In the genomic region with DNA sequence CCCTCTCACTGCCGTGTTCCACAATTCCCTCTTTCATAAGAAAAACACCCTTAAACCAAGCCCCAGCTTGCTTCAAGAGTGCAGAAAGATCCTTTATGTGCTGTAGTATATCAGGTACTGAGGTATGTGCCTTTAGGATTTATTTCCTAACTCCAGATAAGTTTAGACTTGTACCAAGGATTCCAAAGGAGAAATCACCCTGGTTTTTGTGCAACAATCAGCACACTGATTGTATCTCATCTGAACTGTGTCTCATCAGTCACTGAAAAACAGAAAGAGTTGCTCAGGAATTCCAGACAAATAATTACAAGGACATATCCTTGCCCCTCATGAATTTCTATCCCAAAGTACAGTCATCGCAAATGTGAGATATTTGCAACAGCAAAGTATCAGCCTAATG, we compare ENCODE assay signal across 22 cellular contexts.
"Had no signal": no experiment of that assay in that cellular context is flagged by ENCODE, and none has a peak within 500 bp of the region (broad histone marks: within the 10 kb centered on the region; RNA-seq: fewer than 3 reads in every experiment).

No MANE protein-coding gene starts in this region.

- H3K9me3 Mint-ChIP-seq: activated CD4-positive, alpha-beta T cell treated with anti-CD3 and anti-CD28 coated beads, Interleukin-2, amount 10 ng/mL, durations not matched to agents 7 days and 5 days; activated naive CD8-positive, alpha-beta T cell treated with anti-CD3 and anti-CD28 coated beads, Interleukin-2, amount 50 U/mL, for 24 hours; stimulated activated naive CD8-positive, alpha-beta T cell treated with anti-CD3 and anti-CD28 coated beads, Interleukin-15, Interleukin-2, amounts not matched to agents 100 ng/mL and 50 ng/mL, for 24 hours had no signal

- H3K27me3 ChIP-seq: brain microvascular endothelial cell, transverse colon had no signal

- FAIRE-seq: frontal cortex, kidney had no signal

- H3K4me1 ChIP-seq: psoas muscle, transverse colon had no signal

- H3K36me3 Mint-ChIP-seq: activated naive CD4-positive, alpha-beta T cell treated with anti-CD3 and anti-CD28 coated beads, Interleukin-2, amount 10 ng/mL, durations not matched to agents 7 days and 5 days had no signal

- H3K4me3 Mint-ChIP-seq: activated CD4-positive, alpha-beta T cell treated with anti-CD3 and anti-CD28 coated beads, Interleukin-2, amount 10 ng/mL, durations not matched to agents 7 days and 5 days; activated CD8-positive, alpha-beta T cell treated with anti-CD3 and anti-CD28 coated beads, Interleukin-2, amount 10 ng/mL, durations not matched to agents 7 days and 5 days; activated naive CD4-positive, alpha-beta T cell treated with anti-CD3 and anti-CD28 coated beads, Interleukin-2, amount 10 ng/mL, durations not matched to agents 7 days and 5 days; activated naive CD8-positive, alpha-beta T cell treated with anti-CD3 and anti-CD28 coated beads, Interleukin-2, amount 50 U/mL, for 24 hours; activated T-cell treated with anti-CD3 and anti-CD28 coated beads, Interleukin-2, amount 50 U/mL, for 4 hours; stimulated activated naive CD8-positive, alpha-beta T cell treated with anti-CD3 and anti-CD28 coated beads, Interleukin-15, Interleukin-2, amounts not matched to agents 100 ng/mL and 50 ng/mL, for 24 hours had no signal

- ATAC-seq: activated CD4-positive, CD25-positive, alpha-beta regulatory T cell treated with anti-CD3 and anti-CD28 coated beads, Interleukin-2, amount 50 U/mL, for 24 hours; activated CD8-positive, alpha-beta T cell treated with anti-CD3 and anti-CD28 coated beads, Interleukin-2, amount 10 ng/mL, durations not matched to agents 7 days and 5 days; activated naive CD8-positive, alpha-beta T cell treated with anti-CD3 and anti-CD28 coated beads, Interleukin-2, amount 50 U/mL, for 24 hours; activated T-cell treated with anti-CD3 and anti-CD28 coated beads, Interleukin-2, amount 50 U/mL, for 4 hours; left lobe of liver; psoas muscle; right cardiac atrium; SK-N-SH treated with all-trans-retinoic acid at 6 μM for 48 hours had no signal

- DNase-seq: activated CD4-positive, alpha-beta T cell treated with anti-CD3 and anti-CD28 coated beads, Interleukin-2, amount 10 ng/mL, durations not matched to agents 7 days and 5 days; activated CD8-positive, alpha-beta memory T cell treated with anti-CD3 and anti-CD28 coated beads, Interleukin-2, amount 50 U/mL, for 4 hours; activated CD8-positive, alpha-beta T cell treated with anti-CD3 and anti-CD28 coated beads, Interleukin-2, amount 10 ng/mL, durations not matched to agents 7 days and 5 days; activated naive CD4-positive, alpha-beta T cell treated with anti-CD3 and anti-CD28 coated beads, Interleukin-2, amount 10 ng/mL, durations not matched to agents 7 days and 5 days; activated naive CD8-positive, alpha-beta T cell treated with anti-CD3 and anti-CD28 coated beads, Interleukin-2, amount 50 U/mL, for 24 hours; activated T-cell treated with anti-CD3 and anti-CD28 coated beads, Interleukin-2, amount 50 U/mL, for 4 hours; anterior cingulate cortex; brain microvascular endothelial cell; cerebellar nuclear complex; cortex of kidney; kidney; psoas muscle; right cardiac atrium; stimulated activated CD4-positive, alpha-beta T cell treated with anti-CD3 and anti-CD28 coated beads, Interleukin-15, amount 100 ng/mL, for 24 hours; stimulated activated CD4-positive, alpha-beta T cell treated with anti-CD3 and anti-CD28 coated beads, Interleukin-2, amount 100 ng/mL, for 48 hours; T1000; transverse colon had no signal

- H3K4me1 Mint-ChIP-seq: activated CD4-positive, alpha-beta T cell treated with anti-CD3 and anti-CD28 coated beads, Interleukin-2, amount 10 ng/mL, durations not matched to agents 7 days and 5 days; activated naive CD4-positive, alpha-beta T cell treated with anti-CD3 and anti-CD28 coated beads, Interleukin-2, amount 10 ng/mL, durations not matched to agents 7 days and 5 days; activated naive CD8-positive, alpha-beta T cell treated with anti-CD3 and anti-CD28 coated beads, Interleukin-2, amount 50 U/mL, for 24 hours had no signal

- H3K27ac ChIP-seq: brain microvascular endothelial cell, psoas muscle, transverse colon had no signal

- H3K9me3 ChIP-seq: psoas muscle, transverse colon had no signal

- H3K27me3 Mint-ChIP-seq: activated CD4-positive, alpha-beta T cell treated with anti-CD3 and anti-CD28 coated beads, Interleukin-2, amount 10 ng/mL, durations not matched to agents 7 days and 5 days; activated naive CD4-positive, alpha-beta T cell treated with anti-CD3 and anti-CD28 coated beads, Interleukin-2, amount 10 ng/mL, durations not matched to agents 7 days and 5 days; activated naive CD8-positive, alpha-beta T cell treated with anti-CD3 and anti-CD28 coated beads, Interleukin-2, amount 50 U/mL, for 24 hours; stimulated activated naive CD8-positive, alpha-beta T cell treated with anti-CD3 and anti-CD28 coated beads, Interleukin-15, Interleukin-2, amounts not matched to agents 100 ng/mL and 50 ng/mL, for 24 hours had no signal

- H3K4me3 ChIP-seq: psoas muscle, transverse colon had no signal

- H3K27ac Mint-ChIP-seq: activated CD4-positive, alpha-beta T cell treated with anti-CD3 and anti-CD28 coated beads, Interleukin-2, amount 10 ng/mL, durations not matched to agents 7 days and 5 days; activated CD8-positive, alpha-beta T cell treated with anti-CD3 and anti-CD28 coated beads, Interleukin-2, amount 10 ng/mL, durations not matched to agents 7 days and 5 days; activated naive CD4-positive, alpha-beta T cell treated with anti-CD3 and anti-CD28 coated beads, Interleukin-2, amount 10 ng/mL, durations not matched to agents 7 days and 5 days; activated naive CD8-positive, alpha-beta T cell treated with anti-CD3 and anti-CD28 coated beads, Interleukin-2, amount 50 U/mL, for 24 hours; stimulated activated naive CD8-positive, alpha-beta T cell treated with anti-CD3 and anti-CD28 coated beads, Interleukin-15, Interleukin-2, amounts not matched to agents 100 ng/mL and 50 ng/mL, for 24 hours had no signal

- H3K36me3 ChIP-seq: brain microvascular endothelial cell, transverse colon had no signal
